Comparison of ENCODE assay signal across 8 cellular contexts in genomic region chr22:45092644-45093043, GRCh38.
"Had no signal": no experiment of that assay in that cellular context is flagged by ENCODE, and none has a peak within 500 bp of the region (broad histone marks: within the 10 kb centered on the region; RNA-seq: fewer than 3 reads in every experiment).

No MANE protein-coding gene starts in this region.

- FAIRE-seq: G401.6, GM12878, GM12891, GM12892, GM18507, GM19239 had no signal

- ATAC-seq: GM12878 had no signal

- H3K4me3 ChIP-seq: GM12878 had no signal

- DNase-seq: GDM1, GF-D8 had no signal
